Comparison of ENCODE assay signal across 1 cellular context in the genomic region with DNA sequence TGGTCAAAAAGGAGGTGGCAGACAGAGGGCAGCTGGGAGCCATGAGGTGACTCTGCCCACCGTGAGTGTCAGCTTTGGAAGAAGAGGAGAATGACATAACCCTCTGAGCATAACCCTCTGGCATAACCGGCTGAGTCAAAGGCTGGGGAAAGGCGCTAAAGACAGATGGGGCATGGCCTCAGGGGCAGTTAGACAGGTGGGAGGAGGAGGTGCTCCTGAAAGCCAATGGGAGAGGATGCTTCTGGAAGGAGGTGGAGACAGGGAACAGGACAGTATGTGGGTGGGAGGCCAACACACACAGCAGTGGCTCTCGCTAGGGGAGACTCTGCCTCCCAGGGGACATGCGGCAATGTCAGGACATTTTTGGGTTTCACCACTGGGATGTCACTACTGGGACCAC.
TF ChIP-seq lines count a peak whose summit lies in the region.

No MANE protein-coding gene starts in this region.

TF ChIP-seq in HEK293, 187 proteins besides CTCF, POLR2A, EP300 and RAD21:
- TF ChIP-seq, protein P1, sequence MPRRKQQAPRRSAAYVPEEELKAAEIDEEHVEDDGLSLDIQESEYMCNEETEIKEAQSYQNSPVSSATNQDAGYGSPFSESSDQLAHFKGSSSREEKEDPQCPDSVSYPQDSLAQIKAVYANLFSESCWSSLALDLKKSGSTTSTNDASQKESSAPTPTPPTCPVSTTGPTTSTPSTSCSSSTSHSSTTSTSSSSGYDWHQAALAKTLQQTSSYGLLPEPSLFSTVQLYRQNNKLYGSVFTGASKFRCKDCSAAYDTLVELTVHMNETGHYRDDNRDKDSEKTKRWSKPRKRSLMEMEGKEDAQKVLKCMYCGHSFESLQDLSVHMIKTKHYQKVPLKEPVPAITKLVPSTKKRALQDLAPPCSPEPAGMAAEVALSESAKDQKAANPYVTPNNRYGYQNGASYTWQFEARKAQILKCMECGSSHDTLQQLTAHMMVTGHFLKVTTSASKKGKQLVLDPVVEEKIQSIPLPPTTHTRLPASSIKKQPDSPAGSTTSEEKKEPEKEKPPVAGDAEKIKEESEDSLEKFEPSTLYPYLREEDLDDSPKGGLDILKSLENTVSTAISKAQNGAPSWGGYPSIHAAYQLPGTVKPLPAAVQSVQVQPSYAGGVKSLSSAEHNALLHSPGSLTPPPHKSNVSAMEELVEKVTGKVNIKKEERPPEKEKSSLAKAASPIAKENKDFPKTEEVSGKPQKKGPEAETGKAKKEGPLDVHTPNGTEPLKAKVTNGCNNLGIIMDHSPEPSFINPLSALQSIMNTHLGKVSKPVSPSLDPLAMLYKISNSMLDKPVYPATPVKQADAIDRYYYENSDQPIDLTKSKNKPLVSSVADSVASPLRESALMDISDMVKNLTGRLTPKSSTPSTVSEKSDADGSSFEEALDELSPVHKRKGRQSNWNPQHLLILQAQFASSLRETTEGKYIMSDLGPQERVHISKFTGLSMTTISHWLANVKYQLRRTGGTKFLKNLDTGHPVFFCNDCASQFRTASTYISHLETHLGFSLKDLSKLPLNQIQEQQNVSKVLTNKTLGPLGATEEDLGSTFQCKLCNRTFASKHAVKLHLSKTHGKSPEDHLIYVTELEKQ (tag by site-specific recombination; IDR thresholded peaks at IDR 0.05; ENCODE audit: borderline replicate concordance) = no peak
- TF ChIP-seq ZBTB21 (tag by site-specific recombination; IDR thresholded peaks at IDR 0.05) (no peak), SP2 (tag by site-specific recombination; IDR thresholded peaks at IDR 0.05) (0 out of 2 replicates have a peak, but pooled peaks have one; percentile 8), GLIS1 (tag by site-specific recombination; IDR thresholded peaks at IDR 0.05) (peak; percentile 45; the same call in 1 of the 2 replicates), ZFHX2 (tag by site-specific recombination; conservative IDR thresholded peaks at IDR 0.05) (peak; percentile 74), TCF7L2 (IDR thresholded peaks at IDR 0.05; ENCODE audit: borderline replicate concordance, low read depth, low read length) (no peak), ZNF274 (IDR thresholded peaks at IDR 0.05; ENCODE audit: low read length) (no peak), ZNF274 (tag by site-specific recombination; IDR thresholded peaks at IDR 0.05; ENCODE audit: borderline replicate concordance) (no peak), EGR2 (tag by site-specific recombination; IDR thresholded peaks at IDR 0.05; ENCODE audit: low read depth) (peak; percentile 72), ZNF600 (tag by site-specific recombination; IDR thresholded peaks at IDR 0.05) (no peak), ZBTB20 (tag by site-specific recombination; IDR thresholded peaks at IDR 0.05) (no peak), ZFP37 (tag by site-specific recombination; IDR thresholded peaks at IDR 0.05) (no peak), ZNF169 (tag by site-specific recombination; IDR thresholded peaks at IDR 0.05) (no peak), ZNF560 (tag by site-specific recombination; IDR thresholded peaks at IDR 0.05; ENCODE audit: borderline replicate concordance) (no peak), ZNF530 (tag by site-specific recombination; IDR thresholded peaks at IDR 0.05; ENCODE audit: low read depth) (no peak), ZNF48 (tag by site-specific recombination; IDR thresholded peaks at IDR 0.05) (no peak), ZBTB48 (tag by site-specific recombination; IDR thresholded peaks at IDR 0.05) (no peak), ZNF626 (tag by site-specific recombination; IDR thresholded peaks at IDR 0.05) (no peak), ZNF10 (tag by site-specific recombination; IDR thresholded peaks at IDR 0.05) (no peak), ZNF426 (tag by site-specific recombination; IDR thresholded peaks at IDR 0.05) (no peak), ZNF521 (tag by site-specific recombination; IDR thresholded peaks at IDR 0.05) (no peak), BCL11B (tag by site-specific recombination; IDR thresholded peaks at IDR 0.05; ENCODE audit: low read depth) (no peak), ZNF544 (tag by site-specific recombination; IDR thresholded peaks at IDR 0.05) (no peak)
- TF ChIP-seq, protein P2, sequence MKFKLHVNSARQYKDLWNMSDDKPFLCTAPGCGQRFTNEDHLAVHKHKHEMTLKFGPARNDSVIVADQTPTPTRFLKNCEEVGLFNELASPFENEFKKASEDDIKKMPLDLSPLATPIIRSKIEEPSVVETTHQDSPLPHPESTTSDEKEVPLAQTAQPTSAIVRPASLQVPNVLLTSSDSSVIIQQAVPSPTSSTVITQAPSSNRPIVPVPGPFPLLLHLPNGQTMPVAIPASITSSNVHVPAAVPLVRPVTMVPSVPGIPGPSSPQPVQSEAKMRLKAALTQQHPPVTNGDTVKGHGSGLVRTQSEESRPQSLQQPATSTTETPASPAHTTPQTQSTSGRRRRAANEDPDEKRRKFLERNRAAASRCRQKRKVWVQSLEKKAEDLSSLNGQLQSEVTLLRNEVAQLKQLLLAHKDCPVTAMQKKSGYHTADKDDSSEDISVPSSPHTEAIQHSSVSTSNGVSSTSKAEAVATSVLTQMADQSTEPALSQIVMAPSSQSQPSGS (tag by site-specific recombination; IDR thresholded peaks at IDR 0.05; ENCODE audit: low read depth) = no peak
- TF ChIP-seq, protein P3, sequence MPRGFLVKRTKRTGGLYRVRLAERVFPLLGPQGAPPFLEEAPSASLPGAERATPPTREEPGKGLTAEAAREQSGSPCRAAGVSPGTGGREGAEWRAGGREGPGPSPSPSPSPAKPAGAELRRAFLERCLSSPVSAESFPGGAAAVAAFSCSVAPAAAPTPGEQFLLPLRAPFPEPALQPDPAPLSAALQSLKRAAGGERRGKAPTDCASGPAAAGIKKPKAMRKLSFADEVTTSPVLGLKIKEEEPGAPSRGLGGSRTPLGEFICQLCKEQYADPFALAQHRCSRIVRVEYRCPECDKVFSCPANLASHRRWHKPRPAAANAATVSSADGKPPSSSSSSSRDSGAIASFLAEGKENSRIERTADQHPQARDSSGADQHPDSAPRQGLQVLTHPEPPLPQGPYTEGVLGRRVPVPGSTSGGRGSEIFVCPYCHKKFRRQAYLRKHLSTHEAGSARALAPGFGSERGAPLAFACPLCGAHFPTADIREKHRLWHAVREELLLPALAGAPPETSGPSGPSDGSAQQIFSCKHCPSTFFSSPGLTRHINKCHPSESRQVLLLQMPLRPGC (tag by site-specific recombination; IDR thresholded peaks at IDR 0.05) = no peak
- TF ChIP-seq, protein P4, sequence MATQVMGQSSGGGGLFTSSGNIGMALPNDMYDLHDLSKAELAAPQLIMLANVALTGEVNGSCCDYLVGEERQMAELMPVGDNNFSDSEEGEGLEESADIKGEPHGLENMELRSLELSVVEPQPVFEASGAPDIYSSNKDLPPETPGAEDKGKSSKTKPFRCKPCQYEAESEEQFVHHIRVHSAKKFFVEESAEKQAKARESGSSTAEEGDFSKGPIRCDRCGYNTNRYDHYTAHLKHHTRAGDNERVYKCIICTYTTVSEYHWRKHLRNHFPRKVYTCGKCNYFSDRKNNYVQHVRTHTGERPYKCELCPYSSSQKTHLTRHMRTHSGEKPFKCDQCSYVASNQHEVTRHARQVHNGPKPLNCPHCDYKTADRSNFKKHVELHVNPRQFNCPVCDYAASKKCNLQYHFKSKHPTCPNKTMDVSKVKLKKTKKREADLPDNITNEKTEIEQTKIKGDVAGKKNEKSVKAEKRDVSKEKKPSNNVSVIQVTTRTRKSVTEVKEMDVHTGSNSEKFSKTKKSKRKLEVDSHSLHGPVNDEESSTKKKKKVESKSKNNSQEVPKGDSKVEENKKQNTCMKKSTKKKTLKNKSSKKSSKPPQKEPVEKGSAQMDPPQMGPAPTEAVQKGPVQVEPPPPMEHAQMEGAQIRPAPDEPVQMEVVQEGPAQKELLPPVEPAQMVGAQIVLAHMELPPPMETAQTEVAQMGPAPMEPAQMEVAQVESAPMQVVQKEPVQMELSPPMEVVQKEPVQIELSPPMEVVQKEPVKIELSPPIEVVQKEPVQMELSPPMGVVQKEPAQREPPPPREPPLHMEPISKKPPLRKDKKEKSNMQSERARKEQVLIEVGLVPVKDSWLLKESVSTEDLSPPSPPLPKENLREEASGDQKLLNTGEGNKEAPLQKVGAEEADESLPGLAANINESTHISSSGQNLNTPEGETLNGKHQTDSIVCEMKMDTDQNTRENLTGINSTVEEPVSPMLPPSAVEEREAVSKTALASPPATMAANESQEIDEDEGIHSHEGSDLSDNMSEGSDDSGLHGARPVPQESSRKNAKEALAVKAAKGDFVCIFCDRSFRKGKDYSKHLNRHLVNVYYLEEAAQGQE (tag by site-specific recombination; IDR thresholded peaks at IDR 0.05) = no peak
- TF ChIP-seq, protein P5, sequence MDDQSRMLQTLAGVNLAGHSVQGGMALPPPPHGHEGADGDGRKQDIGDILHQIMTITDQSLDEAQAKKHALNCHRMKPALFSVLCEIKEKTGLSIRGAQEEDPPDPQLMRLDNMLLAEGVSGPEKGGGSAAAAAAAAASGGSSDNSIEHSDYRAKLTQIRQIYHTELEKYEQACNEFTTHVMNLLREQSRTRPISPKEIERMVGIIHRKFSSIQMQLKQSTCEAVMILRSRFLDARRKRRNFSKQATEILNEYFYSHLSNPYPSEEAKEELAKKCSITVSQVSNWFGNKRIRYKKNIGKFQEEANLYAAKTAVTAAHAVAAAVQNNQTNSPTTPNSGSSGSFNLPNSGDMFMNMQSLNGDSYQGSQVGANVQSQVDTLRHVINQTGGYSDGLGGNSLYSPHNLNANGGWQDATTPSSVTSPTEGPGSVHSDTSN (CRISPR knock-in tag; IDR thresholded peaks at IDR 0.05) = no peak
- TF ChIP-seq, protein P6, sequence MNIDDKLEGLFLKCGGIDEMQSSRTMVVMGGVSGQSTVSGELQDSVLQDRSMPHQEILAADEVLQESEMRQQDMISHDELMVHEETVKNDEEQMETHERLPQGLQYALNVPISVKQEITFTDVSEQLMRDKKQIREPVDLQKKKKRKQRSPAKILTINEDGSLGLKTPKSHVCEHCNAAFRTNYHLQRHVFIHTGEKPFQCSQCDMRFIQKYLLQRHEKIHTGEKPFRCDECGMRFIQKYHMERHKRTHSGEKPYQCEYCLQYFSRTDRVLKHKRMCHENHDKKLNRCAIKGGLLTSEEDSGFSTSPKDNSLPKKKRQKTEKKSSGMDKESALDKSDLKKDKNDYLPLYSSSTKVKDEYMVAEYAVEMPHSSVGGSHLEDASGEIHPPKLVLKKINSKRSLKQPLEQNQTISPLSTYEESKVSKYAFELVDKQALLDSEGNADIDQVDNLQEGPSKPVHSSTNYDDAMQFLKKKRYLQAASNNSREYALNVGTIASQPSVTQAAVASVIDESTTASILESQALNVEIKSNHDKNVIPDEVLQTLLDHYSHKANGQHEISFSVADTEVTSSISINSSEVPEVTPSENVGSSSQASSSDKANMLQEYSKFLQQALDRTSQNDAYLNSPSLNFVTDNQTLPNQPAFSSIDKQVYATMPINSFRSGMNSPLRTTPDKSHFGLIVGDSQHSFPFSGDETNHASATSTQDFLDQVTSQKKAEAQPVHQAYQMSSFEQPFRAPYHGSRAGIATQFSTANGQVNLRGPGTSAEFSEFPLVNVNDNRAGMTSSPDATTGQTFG (tag by site-specific recombination; IDR thresholded peaks at IDR 0.05; ENCODE audit: borderline replicate concordance) = no peak
